Comparison of ENCODE assay signal across 1 cellular context in genomic region chr9:111984075-111984802, GRCh38.
TF ChIP-seq lines count a peak whose summit lies in the region.

No MANE protein-coding gene starts in this region.

TF ChIP-seq in GM12878, 131 proteins besides CTCF, POLR2A, EP300 and RAD21 (continued from another document):
- no peak for TF ChIP-seq REST (IDR thresholded peaks at IDR 0.05; ENCODE audit: low read depth, low read length)
- TF ChIP-seq GATAD2B (conservative IDR thresholded peaks at IDR 0.05; ENCODE audit: low read depth) = no peak
- no peak for TF ChIP-seq MTA2 (IDR thresholded peaks at IDR 0.05; ENCODE audit: low read depth)
- no peak for TF ChIP-seq SIN3A (IDR thresholded peaks at IDR 0.05; ENCODE audit: low read depth, low read length)
- TF ChIP-seq MLLT1 (IDR thresholded peaks at IDR 0.05) = peak; percentile 64
- no peak for TF ChIP-seq SRF (IDR thresholded peaks at IDR 0.05; ENCODE audit: low read depth in 2 of 2, low read length in 2 of 2)
- peak; percentile 23 for TF ChIP-seq SKIL (IDR thresholded peaks at IDR 0.05; ENCODE audit: low read depth, poor library complexity, severe bottlenecking)
- 0 out of 2 replicates have a peak, but pooled peaks have one; percentile 52 for TF ChIP-seq PRDM15 (CRISPR knock-in tag; IDR thresholded peaks at IDR 0.05)
- TF ChIP-seq NFXL1 (IDR thresholded peaks at IDR 0.05; ENCODE audit: borderline replicate concordance) = no peak
- no peak for TF ChIP-seq CHD1 (IDR thresholded peaks at IDR 0.05; ENCODE audit: low read depth, low read length)
- TF ChIP-seq HSF1 (IDR thresholded peaks at IDR 0.05; ENCODE audit: low read depth, low read length) = no peak
- TF ChIP-seq NKRF (conservative IDR thresholded peaks at IDR 0.05) = no peak
- TF ChIP-seq EGR1 (IDR thresholded peaks at IDR 0.05; ENCODE audit: borderline replicate concordance in 1 of 2, low read depth in 2 of 2, low read length in 2 of 2) = 0 out of 3 replicates have a peak, but pooled peaks of 1 of the 2 experiments have one; percentile 19
- peak; percentile 85 for TF ChIP-seq ZNF384 (IDR thresholded peaks at IDR 0.05; ENCODE audit: borderline replicate concordance, low read depth, low read length)
- no peak for TF ChIP-seq E2F4 (IDR thresholded peaks at IDR 0.05; ENCODE audit: low read depth, low read length)
- peak; percentile 47; the same call in 1 of the 2 replicates for TF ChIP-seq ZBTB4 (CRISPR knock-in tag; IDR thresholded peaks at IDR 0.05)
- no peak for TF ChIP-seq CREB1 (IDR thresholded peaks at IDR 0.05; ENCODE audit: low read depth)
- TF ChIP-seq CBX3 (IDR thresholded peaks at IDR 0.05; ENCODE audit: borderline replicate concordance, low read depth) = no peak
- peak; percentile 53 for TF ChIP-seq RUNX3 (IDR thresholded peaks at IDR 0.05; ENCODE audit: low read length)
- TF ChIP-seq HDAC2 (IDR thresholded peaks at IDR 0.05) = no peak
- TF ChIP-seq YY1 (IDR thresholded peaks at IDR 0.05; ENCODE audit: low read depth, low read length) = no peak
- peak; percentile 88 for TF ChIP-seq ATF7 (IDR thresholded peaks at IDR 0.05; ENCODE audit: low read depth)
- TF ChIP-seq CHD4 (IDR thresholded peaks at IDR 0.05) = no peak
- peak; percentile 83 for TF ChIP-seq PKNOX1 (IDR thresholded peaks at IDR 0.05)
- no peak for TF ChIP-seq KLF5 (IDR thresholded peaks at IDR 0.05; ENCODE audit: partially characterized antibody)
- TF ChIP-seq POLR2AphosphoS5 (IDR thresholded peaks at IDR 0.05; ENCODE audit: low read length) = no peak
- TF ChIP-seq WRNIP1 (IDR thresholded peaks at IDR 0.05; ENCODE audit: borderline replicate concordance, low read depth, low read length) = no peak
- TF ChIP-seq CBFB (IDR thresholded peaks at IDR 0.05; ENCODE audit: low read depth) = no peak
- no peak for TF ChIP-seq RFX5 (IDR thresholded peaks at IDR 0.05; ENCODE audit: low read depth, low read length)
- no peak for TF ChIP-seq IRF4 (IDR thresholded peaks at IDR 0.05; ENCODE audit: low read depth, low read length)
- no peak for TF ChIP-seq TCF12 (IDR thresholded peaks at IDR 0.05; ENCODE audit: low read depth, low read length)
